In genomic region chr19:13841339-13842293, GRCh38 we compare ENCODE assay signal across 8 cellular contexts. TPM values are rescaled to one million over a fixed set of nuclear protein-coding genes. Genes with fewer than 3 reads are reported as not detected.
A peak's percentile ranks its signal among the peaks of the same experiment; 100 is the strongest.
DNase-seq lines count a peak whose midpoint lies in the region; ATAC-seq, FAIRE-seq and TF ChIP-seq lines count a peak whose summit lies in the region.

No MANE protein-coding gene starts in this region.

- H3K27ac Mint-ChIP-seq in WTC11, result no peak overlapping the region
- peak overlapping the region; percentile 83 to 100 (median 97) for H3K27ac Mint-ChIP-seq in naive thymus-derived CD8-positive, alpha-beta T cell

- POLR2A ChIA-PET in WTC11 (lab: Charles Lee), result interaction anchor here (0.8 kb wide), 1 partner anchor 17 kb away, joined by 3 read pairs; no protein-coding TSS in a partner anchor
- POLR2A ChIA-PET in naive thymus-derived CD8-positive, alpha-beta T cell (lab: Charles Lee), result interaction anchor here (0.7 to 8.7 kb wide), 9 partner anchors 9 to 654 kb away, joined by 3 to 110 read pairs (median 5); partner anchors contain the start of genes ASF1B and ZSWIM4

- no peaks in the 10 kb centered on the region for H3K9me3 Mint-ChIP-seq in WTC11
- H3K9me3 Mint-ChIP-seq in naive thymus-derived CD8-positive, alpha-beta T cell, result peaks cover 0 to 1% (median 0%) of the 10 kb centered on the region in 9 donors

- DNase-seq in HTR-8/SVneo (ENCODE audit: insufficient read length, low spot score) (no peak), WTC11 (ENCODE audit: low spot score) (no peak), erythroblast (lab: John Stamatoyannopoulos, UW) (peak; percentile 56 to 69)
- DNase-seq in naive thymus-derived CD8-positive, alpha-beta T cell, result no peak

- no peaks in the 10 kb centered on the region for H3K27me3 Mint-ChIP-seq in WTC11 (ENCODE audit: low read depth)
- H3K27me3 Mint-ChIP-seq in naive thymus-derived CD8-positive, alpha-beta T cell, result peaks cover 0 to 3% (median 0%) of the 10 kb centered on the region in 5 donors

- no peaks in the 10 kb centered on the region for H3K36me3 Mint-ChIP-seq in WTC11
- peaks cover 0 to 2% (median 1%) of the 10 kb centered on the region in 3 donors for H3K36me3 Mint-ChIP-seq in naive thymus-derived CD8-positive, alpha-beta T cell

- TF ChIP-seq POLR2A in erythroblast (IDR thresholded peaks at IDR 0.05; ENCODE audit: low read length), result peak; percentile 90

- ATAC-seq in WTC11 (no peak), GM21825 (IDR thresholded peaks at IDR 0.05; ENCODE audit: unreplicated experiment) (no peak), GM19397 (IDR thresholded peaks at IDR 0.05; ENCODE audit: unreplicated experiment) (no peak), HG02970 (IDR thresholded peaks at IDR 0.05; ENCODE audit: low FRiP score, unreplicated experiment) (no peak), GM18511 (IDR thresholded peaks at IDR 0.05; ENCODE audit: unreplicated experiment) (no peak)
- ATAC-seq in naive thymus-derived CD8-positive, alpha-beta T cell, result no peak

- peaks cover 39% of the 10 kb centered on the region for H3K4me1 Mint-ChIP-seq in WTC11
- H3K4me1 Mint-ChIP-seq in naive thymus-derived CD8-positive, alpha-beta T cell, result peaks cover 25 to 86% (median 74%) of the 10 kb centered on the region in 4 donors

- peak; percentile 85 for FAIRE-seq in HTR-8/SVneo (lab: Jason Lieb, UNC)

- no peak for TF ChIP-seq CTCF in WTC11 (IDR thresholded peaks at IDR 0.05)

- H3K4me3 Mint-ChIP-seq in WTC11, result peak overlapping the region; percentile 73
- H3K4me3 Mint-ChIP-seq in naive thymus-derived CD8-positive, alpha-beta T cell, result peak overlapping the region; percentile 81 to 94 (median 90)

- CTCF ChIA-PET in WTC11 (lab: Charles Lee), result interaction anchor here (0.6 to 2.1 kb wide), 3 partner anchors 21 to 143 kb away, joined by 3 to 8 read pairs (median 7); no protein-coding TSS in a partner anchor

TF ChIP-seq in WTC11, 78 proteins besides CTCF, POLR2A, EP300 and RAD21:
- no peak for TF ChIP-seq NR1H2 (CRISPR knock-in tag; IDR thresholded peaks at IDR 0.05)

RNA-seq across cellular contexts. Expression of gene NANOS3, which starts 35.3 kb away (rescaled TPM):
- 0.66 to 1.1 TPM (median 0.71 TPM) in 3 replicates for total RNA-seq in WTC11 (2021)
- total RNA-seq in naive thymus-derived CD8-positive, alpha-beta T cell, result not detected
- polyA plus RNA-seq in naive thymus-derived CD8-positive, alpha-beta T cell, result not detected

RNA-seq across cellular contexts. Expression of gene ZSWIM4, which starts 46.4 kb away (rescaled TPM):
- total RNA-seq in WTC11 (2021), result 33.4 to 35.5 TPM (median 34.2 TPM) in 3 replicates
- total RNA-seq in naive thymus-derived CD8-positive, alpha-beta T cell, result 1 to 10 TPM; 7.8 to 8.1 TPM
- polyA plus RNA-seq in naive thymus-derived CD8-positive, alpha-beta T cell, result 1 to 10 TPM in 2 of 3 donors, under 1 TPM in 1; 0.30 to 1.5 (median 1.1) TPM

Comparison
In these comparisons a context has a peak if more than half of its experiments do, and no peak if none do; other contexts are left out.
1. DNase-seq: peak in erythroblast (2 of 2); none in HTR-8/SVneo (single experiment), WTC11 (single experiment) and naive thymus-derived CD8-positive, alpha-beta T cell (0 of 10).